11 cellular contexts compared by ENCODE assay signal in genomic region chr9:91071185-91071990, GRCh38.
A peak's percentile ranks its signal among the peaks of the same experiment; 100 is the strongest.
DNase-seq lines count a peak whose midpoint lies in the region; ATAC-seq, FAIRE-seq and TF ChIP-seq lines count a peak whose summit lies in the region.
"Had no signal": no experiment of that assay in that cellular context is flagged by ENCODE, and none has a peak within 500 bp of the region (broad histone marks: within the 10 kb centered on the region; RNA-seq: fewer than 3 reads in every experiment).

No MANE protein-coding gene starts in this region.

- peaks cover 4% of the 10 kb centered on the region for H3K36me3 Mint-ChIP-seq in astrocyte (ENCODE audit: low read depth, unreplicated experiment)
- H3K36me3 Mint-ChIP-seq: IgD-negative memory B cell had no signal

- H2AFZ ChIP-seq in astrocyte (ENCODE audit: low read depth, low read length) = peak overlapping the region; percentile 29
- H2AFZ ChIP-seq: parathyroid adenoma had no signal

- peaks cover 5% of the 10 kb centered on the region for H3K9me3 Mint-ChIP-seq in astrocyte (ENCODE audit: unreplicated experiment)

- peak overlapping the region; percentile 70 for H3K27ac ChIP-seq in astrocyte (ENCODE audit: low read depth, low read length)
- H3K27ac ChIP-seq: parathyroid adenoma had no signal

- peaks cover 15% of the 10 kb centered on the region for H3K4me1 ChIP-seq in astrocyte (ENCODE audit: insufficient read depth, low read length)

- DNase-seq in AG09319 (ENCODE audit: extremely low read depth, low read depth) = peak; percentile 54
- DNase-seq in RPMI7951 (ENCODE audit: low read depth) = peak; percentile 80
- peak; percentile 92 for DNase-seq in astrocyte (ENCODE audit: low read depth)
- peak; percentile 85 for DNase-seq in non-pigmented ciliary epithelial cell (ENCODE audit: low read depth)
- DNase-seq in NCI-H1105 (lab: John Stamatoyannopoulos, UW) = no peak
- DNase-seq in NCI-H1930 (lab: John Stamatoyannopoulos, UW) = no peak
- no peak for DNase-seq in left ventricle myocardium superior
- DNase-seq: anterior cingulate cortex had no signal

- no peak overlapping the region for H3K4me3 Mint-ChIP-seq in astrocyte (ENCODE audit: unreplicated experiment)
- H3K4me3 Mint-ChIP-seq: IgD-negative memory B cell had no signal

- no peaks in the 10 kb centered on the region for H3K36me3 ChIP-seq in astrocyte (ENCODE audit: insufficient read depth, low read length)

- ATAC-seq in HG03342 (IDR thresholded peaks at IDR 0.05; ENCODE audit: unreplicated experiment) = no peak
- no peak for ATAC-seq in left ventricle myocardium superior

- no peaks in the 10 kb centered on the region for H3K9me3 ChIP-seq in astrocyte (ENCODE audit: insufficient read depth, low read depth, low read length)

- H3K4me3 ChIP-seq in astrocyte (ENCODE audit: insufficient read depth, low read depth, low read length) = peak overlapping the region; percentile 4

- H3K4me1 Mint-ChIP-seq in astrocyte (ENCODE audit: low read depth, unreplicated experiment) = peaks cover 8% of the 10 kb centered on the region
- H3K4me1 Mint-ChIP-seq: IgD-negative memory B cell had no signal

- H3K79me2 ChIP-seq in astrocyte (ENCODE audit: insufficient read depth, low read length) = no peaks in the 10 kb centered on the region
- H3K79me2 ChIP-seq: parathyroid adenoma had no signal

- FAIRE-seq in astrocyte (lab: Jason Lieb, UNC) = peak; percentile 81

- TF ChIP-seq CTCF in AG09319 (IDR thresholded peaks at IDR 0.05; ENCODE audit: low read depth, low read length) (no peak), astrocyte (IDR thresholded peaks at IDR 0.05; ENCODE audit: insufficient read depth, low read depth, low read length) (no peak)

- H3K4me2 ChIP-seq in astrocyte (ENCODE audit: low read length) = peak overlapping the region; percentile 63

- peaks cover 9% of the 10 kb centered on the region for H3K27me3 Mint-ChIP-seq in astrocyte (ENCODE audit: low read depth, unreplicated experiment)

- no peak overlapping the region for H3K27ac Mint-ChIP-seq in astrocyte (ENCODE audit: unreplicated experiment)
- H3K27ac Mint-ChIP-seq: IgD-negative memory B cell had no signal

- intact Hi-C loops in left ventricle myocardium superior (cut with micrococcal nuclease) = no loop called here

- H4K20me1 ChIP-seq in astrocyte (ENCODE audit: insufficient read depth, low read length) = no peaks in the 10 kb centered on the region

- peaks cover 2% of the 10 kb centered on the region for H3K27me3 ChIP-seq in astrocyte (ENCODE audit: insufficient read depth, low read length)

- H3K9ac ChIP-seq in astrocyte (ENCODE audit: low read length) = peak overlapping the region; percentile 73
- H3K9ac ChIP-seq: parathyroid adenoma had no signal

Comparison
In these comparisons a context has a peak if more than half of its experiments do, and no peak if none do; other contexts are left out.
1. DNase-seq: peak in AG09319 (single experiment), RPMI7951 (single experiment), astrocyte (single experiment) and non-pigmented ciliary epithelial cell (single experiment); none in NCI-H1105 (single experiment), NCI-H1930 (0 of 2) and left ventricle myocardium superior (single experiment).